ENCODE assay signal across 30 cellular contexts in genomic region chr6:131744432-131744831, GRCh38. TPM values are rescaled to one million over a fixed set of nuclear protein-coding genes. Genes with fewer than 3 reads are reported as not detected.
"Had no signal": no experiment of that assay in that cellular context is flagged by ENCODE, and none has a peak within 500 bp of the region (broad histone marks: within the 10 kb centered on the region; RNA-seq: fewer than 3 reads in every experiment).

No MANE protein-coding gene starts in this region.

- ATAC-seq: activated CD4-positive, CD25-positive, alpha-beta regulatory T cell treated with anti-CD3 and anti-CD28 coated beads, Interleukin-2, amount 50 U/mL, for 24 hours; activated CD8-positive, alpha-beta T cell treated with anti-CD3 and anti-CD28 coated beads, Interleukin-2, amount 10 ng/mL, durations not matched to agents 7 days and 5 days; activated naive CD8-positive, alpha-beta T cell treated with anti-CD3 and anti-CD28 coated beads, Interleukin-2, amount 50 U/mL, for 24 hours; activated T-cell treated with anti-CD3 and anti-CD28 coated beads, Interleukin-2, amount 50 U/mL, for 4 hours; foreskin keratinocyte; left lung had no signal

- DNase-seq: activated CD4-positive, alpha-beta T cell treated with anti-CD3 and anti-CD28 coated beads, Interleukin-2, amount 10 ng/mL, durations not matched to agents 7 days and 5 days; activated CD8-positive, alpha-beta memory T cell treated with anti-CD3 and anti-CD28 coated beads, Interleukin-2, amount 50 U/mL, for 4 hours; activated CD8-positive, alpha-beta T cell treated with anti-CD3 and anti-CD28 coated beads, Interleukin-2, amount 10 ng/mL, durations not matched to agents 7 days and 5 days; activated effector memory CD4-positive, alpha-beta T cell treated with Interleukin-2 at 50 U/mL for 16 hours; activated naive CD4-positive, alpha-beta T cell treated with anti-CD3 and anti-CD28 coated beads, Interleukin-2, amount 10 ng/mL, durations not matched to agents 7 days and 5 days; activated naive CD8-positive, alpha-beta T cell treated with anti-CD3 and anti-CD28 coated beads, Interleukin-2, amount 50 U/mL, for 24 hours; activated T-cell treated with anti-CD3 and anti-CD28 coated beads, Interleukin-2, amount 50 U/mL, for 4 hours; anterior cingulate cortex; caudate nucleus; endodermal cell; foreskin keratinocyte; left lung; mammary epithelial cell; midbrain; nephron progenitor cell; stimulated activated CD4-positive, alpha-beta T cell treated with anti-CD3 and anti-CD28 coated beads, Interleukin-2, amount 100 ng/mL, for 48 hours had no signal

- H3K4me3 Mint-ChIP-seq: activated CD4-positive, alpha-beta T cell treated with anti-CD3 and anti-CD28 coated beads, Interleukin-2, amount 10 ng/mL, durations not matched to agents 7 days and 5 days; activated CD8-positive, alpha-beta T cell treated with anti-CD3 and anti-CD28 coated beads, Interleukin-2, amount 10 ng/mL, durations not matched to agents 7 days and 5 days; activated naive CD4-positive, alpha-beta T cell treated with anti-CD3 and anti-CD28 coated beads, Interleukin-2, amount 10 ng/mL, durations not matched to agents 7 days and 5 days; activated naive CD8-positive, alpha-beta T cell treated with anti-CD3 and anti-CD28 coated beads, Interleukin-2, amount 50 U/mL, for 24 hours; activated T-cell treated with anti-CD3 and anti-CD28 coated beads, Interleukin-2, amount 50 U/mL, for 4 hours; brain; endodermal cell; nephron progenitor cell; stimulated activated naive CD8-positive, alpha-beta T cell treated with anti-CD3 and anti-CD28 coated beads, Interleukin-15, Interleukin-2, amounts not matched to agents 100 ng/mL and 50 ng/mL, for 24 hours had no signal

- H3K9me3 ChIP-seq: left lung, prostate gland, right atrium auricular region, tibial nerve, vagina had no signal

- H3K36me3 Mint-ChIP-seq: activated naive CD4-positive, alpha-beta T cell treated with anti-CD3 and anti-CD28 coated beads, Interleukin-2, amount 10 ng/mL, durations not matched to agents 7 days and 5 days; brain had no signal

- H3K36me3 ChIP-seq: left lung, prostate gland, right atrium auricular region, tibial nerve, vagina had no signal

- H3K27ac Mint-ChIP-seq: activated CD4-positive, alpha-beta T cell treated with anti-CD3 and anti-CD28 coated beads, Interleukin-2, amount 10 ng/mL, durations not matched to agents 7 days and 5 days; activated CD8-positive, alpha-beta T cell treated with anti-CD3 and anti-CD28 coated beads, Interleukin-2, amount 10 ng/mL, durations not matched to agents 7 days and 5 days; activated naive CD4-positive, alpha-beta T cell treated with anti-CD3 and anti-CD28 coated beads, Interleukin-2, amount 10 ng/mL, durations not matched to agents 7 days and 5 days; activated naive CD8-positive, alpha-beta T cell treated with anti-CD3 and anti-CD28 coated beads, Interleukin-2, amount 50 U/mL, for 24 hours; brain; endodermal cell; nephron progenitor cell; stimulated activated naive CD8-positive, alpha-beta T cell treated with anti-CD3 and anti-CD28 coated beads, Interleukin-15, Interleukin-2, amounts not matched to agents 100 ng/mL and 50 ng/mL, for 24 hours had no signal

- H3K4me1 ChIP-seq: foreskin keratinocyte, left lung, prostate gland, right atrium auricular region, tibial nerve, vagina had no signal

- H3K9me3 Mint-ChIP-seq: activated CD4-positive, alpha-beta T cell treated with anti-CD3 and anti-CD28 coated beads, Interleukin-2, amount 10 ng/mL, durations not matched to agents 7 days and 5 days; activated naive CD4-positive, alpha-beta T cell treated with anti-CD3 and anti-CD28 coated beads, Interleukin-2, amount 10 ng/mL, durations not matched to agents 7 days and 5 days; activated naive CD8-positive, alpha-beta T cell treated with anti-CD3 and anti-CD28 coated beads, Interleukin-2, amount 50 U/mL, for 24 hours; activated T-cell treated with anti-CD3 and anti-CD28 coated beads, Interleukin-2, amount 50 U/mL, for 4 hours; brain; endodermal cell; nephron progenitor cell; stimulated activated naive CD8-positive, alpha-beta T cell treated with anti-CD3 and anti-CD28 coated beads, Interleukin-15, Interleukin-2, amounts not matched to agents 100 ng/mL and 50 ng/mL, for 24 hours had no signal

- H3K4me3 ChIP-seq: hepatocyte, left lung, prostate gland, right atrium auricular region, skin epidermis, tibial nerve, vagina had no signal

- H3K4me1 Mint-ChIP-seq: activated CD4-positive, alpha-beta T cell treated with anti-CD3 and anti-CD28 coated beads, Interleukin-2, amount 10 ng/mL, durations not matched to agents 7 days and 5 days; activated naive CD4-positive, alpha-beta T cell treated with anti-CD3 and anti-CD28 coated beads, Interleukin-2, amount 10 ng/mL, durations not matched to agents 7 days and 5 days; activated naive CD8-positive, alpha-beta T cell treated with anti-CD3 and anti-CD28 coated beads, Interleukin-2, amount 50 U/mL, for 24 hours; brain had no signal

- H3K27me3 Mint-ChIP-seq: activated naive CD4-positive, alpha-beta T cell treated with anti-CD3 and anti-CD28 coated beads, Interleukin-2, amount 10 ng/mL, durations not matched to agents 7 days and 5 days; brain had no signal

- H3K27me3 ChIP-seq: foreskin keratinocyte, hepatocyte, left lung, right atrium auricular region, tibial nerve, vagina had no signal

- H3K27ac ChIP-seq: foreskin keratinocyte, hepatocyte, left lung, prostate gland, right atrium auricular region, skin epidermis, tibial nerve, vagina had no signal

RNA-seq across cellular contexts. Expression of gene CTAGE9, which starts 33.6 kb away (rescaled TPM):
- total RNA-seq: activated CD4-positive, alpha-beta T cell treated with anti-CD3 and anti-CD28 coated beads, Interleukin-2, amount 10 ng/mL, durations not matched to agents 7 days and 5 days; activated CD8-positive, alpha-beta T cell treated with anti-CD3 and anti-CD28 coated beads, Interleukin-2, amount 10 ng/mL, durations not matched to agents 7 days and 5 days; activated T-cell treated with anti-CD3 and anti-CD28 coated beads, Interleukin-2, amount 50 U/mL, for 4 hours; endodermal cell; epithelial cell of proximal tubule; fibroblast of lung; foreskin keratinocyte; kidney epithelial cell; left lung; mammary epithelial cell; myocyte; osteocyte; prostate gland; right atrium auricular region; tibial nerve; vagina had no signal

RNA-seq across cellular contexts. Expression of gene OR2A4, which starts 43.2 kb away (rescaled TPM):
- total RNA-seq: activated CD4-positive, alpha-beta T cell treated with anti-CD3 and anti-CD28 coated beads, Interleukin-2, amount 10 ng/mL, durations not matched to agents 7 days and 5 days; activated CD8-positive, alpha-beta T cell treated with anti-CD3 and anti-CD28 coated beads, Interleukin-2, amount 10 ng/mL, durations not matched to agents 7 days and 5 days; activated T-cell treated with anti-CD3 and anti-CD28 coated beads, Interleukin-2, amount 50 U/mL, for 4 hours; endodermal cell; epithelial cell of proximal tubule; fibroblast of lung; foreskin keratinocyte; hepatocyte; kidney epithelial cell; left lung; mammary epithelial cell; myocyte; osteocyte; prostate gland; right atrium auricular region; tibial nerve; vagina had no signal
